In genomic region chr12:121754836-121755235, GRCh38 we compare ENCODE assay signal across 16 cellular contexts.
"Had no signal": no experiment of that assay in that cellular context is flagged by ENCODE, and none has a peak within 500 bp of the region (broad histone marks: within the 10 kb centered on the region; RNA-seq: fewer than 3 reads in every experiment).

No MANE protein-coding gene starts in this region.

- H3K9me3 ChIP-seq: esophagus muscularis mucosa had no signal

- H3K4me2 ChIP-seq: hepatocyte had no signal

- H3K27me3 Mint-ChIP-seq: activated CD4-positive, alpha-beta T cell treated with anti-CD3 and anti-CD28 coated beads, Interleukin-2, amount 10 ng/mL, durations not matched to agents 7 days and 5 days; activated T-cell treated with anti-CD3 and anti-CD28 coated beads, Interleukin-2, amount 50 U/mL, for 24 hours; stimulated activated memory B cell treated with anti-CD40 and anti-IgM and Interleukin-4, amounts not matched to agents 10 μg/mL and 1 μg/mL and 100 μg/mL, for 72 hours had no signal

- FAIRE-seq: astrocyte, endothelial cell of umbilical vein, islet of Langerhans had no signal

- ATAC-seq: activated CD4-positive, CD25-positive, alpha-beta regulatory T cell treated with anti-CD3 and anti-CD28 coated beads, Interleukin-2, amount 50 U/mL, for 24 hours; activated CD8-positive, alpha-beta T cell treated with anti-CD3 and anti-CD28 coated beads, Interleukin-2, amount 10 ng/mL, durations not matched to agents 7 days and 5 days; stimulated activated memory B cell treated with anti-CD40 and anti-IgM and Interleukin-4, amounts not matched to agents 10 μg/mL and 1 μg/mL and 100 μg/mL, for 72 hours had no signal

- H3K9me3 Mint-ChIP-seq: activated CD4-positive, alpha-beta T cell treated with anti-CD3 and anti-CD28 coated beads, Interleukin-2, amount 10 ng/mL, durations not matched to agents 7 days and 5 days; activated T-cell treated with anti-CD3 and anti-CD28 coated beads, Interleukin-2, amount 50 U/mL, for 24 hours; mesothelial cell of epicardium; stimulated activated memory B cell treated with anti-CD40 and anti-IgM and Interleukin-4, amounts not matched to agents 10 μg/mL and 1 μg/mL and 100 μg/mL, for 72 hours had no signal

- H3K4me3 Mint-ChIP-seq: activated CD4-positive, alpha-beta T cell treated with anti-CD3 and anti-CD28 coated beads, Interleukin-2, amount 10 ng/mL, durations not matched to agents 7 days and 5 days; activated CD8-positive, alpha-beta T cell treated with anti-CD3 and anti-CD28 coated beads, Interleukin-2, amount 10 ng/mL, durations not matched to agents 7 days and 5 days; activated T-cell treated with anti-CD3 and anti-CD28 coated beads, Interleukin-2, amount 50 U/mL, for 24 hours; mesothelial cell of epicardium; stimulated activated memory B cell treated with anti-CD40 and anti-IgM and Interleukin-4, amounts not matched to agents 10 μg/mL and 1 μg/mL and 100 μg/mL, for 72 hours had no signal

- H3K4me1 Mint-ChIP-seq: mesothelial cell of epicardium; stimulated activated memory B cell treated with anti-CD40 and anti-IgM and Interleukin-4, amounts not matched to agents 10 μg/mL and 1 μg/mL and 100 μg/mL, for 72 hours had no signal

- DNase-seq: activated CD4-positive, alpha-beta T cell treated with anti-CD3 and anti-CD28 coated beads, Interleukin-2, amount 10 ng/mL, durations not matched to agents 7 days and 5 days; activated CD8-positive, alpha-beta T cell treated with anti-CD3 and anti-CD28 coated beads, Interleukin-2, amount 10 ng/mL, durations not matched to agents 7 days and 5 days; activated naive CD4-positive, alpha-beta T cell treated with anti-CD3 and anti-CD28 coated beads, Interleukin-2, amount 50 U/mL, for 16 hours; activated T-cell treated with anti-CD3 and anti-CD28 coated beads, Interleukin-2, amount 50 U/mL, for 24 hours; dermis blood vessel endothelial cell; effector memory CD4-positive, alpha-beta T cell; stimulated activated CD4-positive, alpha-beta T cell treated with anti-CD3 and anti-CD28 coated beads, Interleukin-4, amount 100 ng/mL, for 24 hours; T1000 had no signal

- H3K27ac Mint-ChIP-seq: activated CD4-positive, alpha-beta T cell treated with anti-CD3 and anti-CD28 coated beads, Interleukin-2, amount 10 ng/mL, durations not matched to agents 7 days and 5 days; activated T-cell treated with anti-CD3 and anti-CD28 coated beads, Interleukin-2, amount 50 U/mL, for 24 hours; mesothelial cell of epicardium; stimulated activated memory B cell treated with anti-CD40 and anti-IgM and Interleukin-4, amounts not matched to agents 10 μg/mL and 1 μg/mL and 100 μg/mL, for 72 hours had no signal

- H3K79me2 ChIP-seq: hepatocyte had no signal

- H3K27me3 ChIP-seq: esophagus muscularis mucosa, hepatocyte had no signal

- H2AFZ ChIP-seq: hepatocyte had no signal

- H3K27ac ChIP-seq: hepatocyte had no signal

- H3K4me3 ChIP-seq: esophagus muscularis mucosa, hepatocyte had no signal
